In the genomic region with DNA sequence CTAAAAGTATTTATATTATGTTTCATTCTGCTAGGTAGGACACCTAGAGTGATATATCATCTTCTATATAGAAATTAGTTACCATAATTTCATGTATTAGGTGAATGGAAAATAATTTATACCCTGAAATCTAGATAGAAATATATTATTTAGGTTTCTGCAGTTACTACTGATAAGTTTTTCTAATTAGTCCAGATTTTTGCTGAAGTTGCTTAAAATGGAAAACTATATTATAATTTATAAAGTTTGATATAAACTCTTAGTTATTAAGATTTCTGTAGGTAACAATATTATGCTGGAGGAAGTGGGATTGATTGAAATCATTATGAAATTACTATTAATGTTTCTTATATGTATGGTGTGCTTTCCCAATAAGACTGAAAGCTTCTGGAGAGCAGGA, we compare ENCODE assay signal across 11 cellular contexts. TPM values are rescaled to one million over a fixed set of nuclear protein-coding genes. Genes with fewer than 3 reads are reported as not detected.
"Had no signal": no experiment of that assay in that cellular context is flagged by ENCODE, and none has a peak within 500 bp of the region (broad histone marks: within the 10 kb centered on the region; RNA-seq: fewer than 3 reads in every experiment).

No MANE protein-coding gene starts in this region.

- ATAC-seq: HCT116 had no signal

- H3K4me3 ChIP-seq: GM23248, HAP-1 had no signal

- H3K9me3 ChIP-seq: HAP-1 had no signal

- H3K4me1 ChIP-seq: HAP-1 had no signal

- H3K9ac ChIP-seq: GM23248 had no signal

- H2AFZ ChIP-seq: GM23248 had no signal

- H3K27ac ChIP-seq: GM23248, HL-60 had no signal

- DNase-seq: GM23248, GOT3, H7, HFFc6, KG1 had no signal

RNA-seq across cellular contexts. Expression of a gene that starts 56.0 kb away (rescaled TPM):
- total RNA-seq: GM23248, H4, H7, HFFc6, HT1080 had no signal
- polyA plus RNA-seq: GM23248, IgD-negative memory B cell had no signal
